Comparison of ENCODE assay signal across 1 cellular context in the genomic region with DNA sequence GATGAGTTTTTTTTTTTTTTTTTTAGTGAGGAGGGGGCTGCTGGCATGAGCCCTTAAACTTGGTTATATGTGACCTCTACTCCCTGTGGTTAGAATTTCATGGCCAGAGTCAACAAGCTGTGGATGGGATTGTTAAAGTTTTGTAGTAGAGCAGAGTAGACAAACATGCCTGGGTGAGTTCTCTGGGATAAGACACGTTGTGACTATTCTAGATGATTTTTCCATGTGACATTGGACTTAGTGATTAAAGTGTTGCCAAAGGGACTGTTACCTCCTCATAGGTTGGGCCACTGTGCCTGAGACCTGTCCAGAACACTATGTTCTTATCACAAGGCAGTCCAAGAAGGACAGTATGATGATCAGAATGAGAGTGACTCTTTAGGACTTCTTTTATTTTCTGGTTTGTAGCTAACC.
A peak's percentile ranks its signal among the peaks of the same experiment; 100 is the strongest.
TF ChIP-seq lines count a peak whose summit lies in the region.

No MANE protein-coding gene starts in this region.

TF ChIP-seq in HepG2, 621 proteins besides CTCF, POLR2A, EP300 and RAD21 (continued from another document and continues in another):
- TF ChIP-seq, protein P1, sequence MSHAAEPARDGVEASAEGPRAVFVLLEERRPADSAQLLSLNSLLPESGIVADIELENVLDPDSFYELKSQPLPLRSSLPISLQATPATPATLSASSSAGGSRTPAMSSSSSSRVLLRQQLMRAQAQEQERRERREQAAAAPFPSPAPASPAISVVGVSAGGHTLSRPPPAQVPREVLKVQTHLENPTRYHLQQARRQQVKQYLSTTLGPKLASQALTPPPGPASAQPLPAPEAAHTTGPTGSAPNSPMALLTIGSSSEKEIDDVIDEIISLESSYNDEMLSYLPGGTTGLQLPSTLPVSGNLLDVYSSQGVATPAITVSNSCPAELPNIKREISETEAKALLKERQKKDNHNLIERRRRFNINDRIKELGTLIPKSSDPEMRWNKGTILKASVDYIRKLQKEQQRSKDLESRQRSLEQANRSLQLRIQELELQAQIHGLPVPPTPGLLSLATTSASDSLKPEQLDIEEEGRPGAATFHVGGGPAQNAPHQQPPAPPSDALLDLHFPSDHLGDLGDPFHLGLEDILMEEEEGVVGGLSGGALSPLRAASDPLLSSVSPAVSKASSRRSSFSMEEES (CRISPR knock-in tag; IDR thresholded peaks at IDR 0.05): peak; percentile 59; the same call in 1 of the 2 replicates
- TF ChIP-seq, protein P2, sequence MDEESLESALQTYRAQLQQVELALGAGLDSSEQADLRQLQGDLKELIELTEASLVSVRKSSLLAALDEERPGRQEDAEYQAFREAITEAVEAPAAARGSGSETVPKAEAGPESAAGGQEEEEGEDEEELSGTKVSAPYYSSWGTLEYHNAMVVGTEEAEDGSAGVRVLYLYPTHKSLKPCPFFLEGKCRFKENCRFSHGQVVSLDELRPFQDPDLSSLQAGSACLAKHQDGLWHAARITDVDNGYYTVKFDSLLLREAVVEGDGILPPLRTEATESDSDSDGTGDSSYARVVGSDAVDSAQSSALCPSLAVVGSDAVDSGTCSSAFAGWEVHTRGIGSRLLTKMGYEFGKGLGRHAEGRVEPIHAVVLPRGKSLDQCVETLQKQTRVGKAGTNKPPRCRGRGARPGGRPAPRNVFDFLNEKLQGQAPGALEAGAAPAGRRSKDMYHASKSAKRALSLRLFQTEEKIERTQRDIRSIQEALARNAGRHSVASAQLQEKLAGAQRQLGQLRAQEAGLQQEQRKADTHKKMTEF (CRISPR knock-in tag; IDR thresholded peaks at IDR 0.05): peak; percentile 53; the same call in 1 of the 2 replicates
- TF ChIP-seq, protein P3, sequence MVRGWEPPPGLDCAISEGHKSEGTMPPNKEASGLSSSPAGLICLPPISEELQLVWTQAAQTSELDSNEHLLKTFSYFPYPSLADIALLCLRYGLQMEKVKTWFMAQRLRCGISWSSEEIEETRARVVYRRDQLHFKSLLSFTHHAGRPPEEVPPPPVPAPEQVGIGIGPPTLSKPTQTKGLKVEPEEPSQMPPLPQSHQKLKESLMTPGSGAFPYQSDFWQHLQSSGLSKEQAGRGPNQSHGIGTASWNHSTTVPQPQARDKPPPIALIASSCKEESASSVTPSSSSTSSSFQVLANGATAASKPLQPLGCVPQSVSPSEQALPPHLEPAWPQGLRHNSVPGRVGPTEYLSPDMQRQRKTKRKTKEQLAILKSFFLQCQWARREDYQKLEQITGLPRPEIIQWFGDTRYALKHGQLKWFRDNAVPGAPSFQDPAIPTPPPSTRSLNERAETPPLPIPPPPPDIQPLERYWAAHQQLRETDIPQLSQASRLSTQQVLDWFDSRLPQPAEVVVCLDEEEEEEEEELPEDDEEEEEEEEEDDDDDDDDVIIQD (CRISPR knock-in tag; IDR thresholded peaks at IDR 0.05; ENCODE audit: low read depth): peak; percentile 66; the same call in 1 of the 2 replicates
- TF ChIP-seq ZNF557 (CRISPR knock-in tag; IDR thresholded peaks at IDR 0.05): no peak
- TF ChIP-seq GFI1 (CRISPR knock-in tag; IDR thresholded peaks at IDR 0.05; ENCODE audit: borderline replicate concordance): peak; percentile 83
- TF ChIP-seq FOXA1 (IDR thresholded peaks at IDR 0.05): peak; percentile 72; the same call in 1 of the 2 replicates
- TF ChIP-seq FOXA1 (CRISPR knock-in tag; IDR thresholded peaks at IDR 0.05): peak; percentile 90
- TF ChIP-seq ZNF773 (CRISPR knock-in tag; IDR thresholded peaks at IDR 0.05; ENCODE audit: borderline replicate concordance): no peak
- no peak for TF ChIP-seq REPIN1 (CRISPR knock-in tag; IDR thresholded peaks at IDR 0.05; ENCODE audit: borderline replicate concordance, low read depth)
- TF ChIP-seq, protein P4, sequence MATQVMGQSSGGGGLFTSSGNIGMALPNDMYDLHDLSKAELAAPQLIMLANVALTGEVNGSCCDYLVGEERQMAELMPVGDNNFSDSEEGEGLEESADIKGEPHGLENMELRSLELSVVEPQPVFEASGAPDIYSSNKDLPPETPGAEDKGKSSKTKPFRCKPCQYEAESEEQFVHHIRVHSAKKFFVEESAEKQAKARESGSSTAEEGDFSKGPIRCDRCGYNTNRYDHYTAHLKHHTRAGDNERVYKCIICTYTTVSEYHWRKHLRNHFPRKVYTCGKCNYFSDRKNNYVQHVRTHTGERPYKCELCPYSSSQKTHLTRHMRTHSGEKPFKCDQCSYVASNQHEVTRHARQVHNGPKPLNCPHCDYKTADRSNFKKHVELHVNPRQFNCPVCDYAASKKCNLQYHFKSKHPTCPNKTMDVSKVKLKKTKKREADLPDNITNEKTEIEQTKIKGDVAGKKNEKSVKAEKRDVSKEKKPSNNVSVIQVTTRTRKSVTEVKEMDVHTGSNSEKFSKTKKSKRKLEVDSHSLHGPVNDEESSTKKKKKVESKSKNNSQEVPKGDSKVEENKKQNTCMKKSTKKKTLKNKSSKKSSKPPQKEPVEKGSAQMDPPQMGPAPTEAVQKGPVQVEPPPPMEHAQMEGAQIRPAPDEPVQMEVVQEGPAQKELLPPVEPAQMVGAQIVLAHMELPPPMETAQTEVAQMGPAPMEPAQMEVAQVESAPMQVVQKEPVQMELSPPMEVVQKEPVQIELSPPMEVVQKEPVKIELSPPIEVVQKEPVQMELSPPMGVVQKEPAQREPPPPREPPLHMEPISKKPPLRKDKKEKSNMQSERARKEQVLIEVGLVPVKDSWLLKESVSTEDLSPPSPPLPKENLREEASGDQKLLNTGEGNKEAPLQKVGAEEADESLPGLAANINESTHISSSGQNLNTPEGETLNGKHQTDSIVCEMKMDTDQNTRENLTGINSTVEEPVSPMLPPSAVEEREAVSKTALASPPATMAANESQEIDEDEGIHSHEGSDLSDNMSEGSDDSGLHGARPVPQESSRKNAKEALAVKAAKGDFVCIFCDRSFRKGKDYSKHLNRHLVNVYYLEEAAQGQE (IDR thresholded peaks at IDR 0.05; ENCODE audit: borderline replicate concordance in 1 of 2, low read depth in 1 of 2, low read length in 2 of 2): peak in 1 of 2 experiments; percentile 43; a peak in 1 of 4 replicates
- TF ChIP-seq, protein P5, sequence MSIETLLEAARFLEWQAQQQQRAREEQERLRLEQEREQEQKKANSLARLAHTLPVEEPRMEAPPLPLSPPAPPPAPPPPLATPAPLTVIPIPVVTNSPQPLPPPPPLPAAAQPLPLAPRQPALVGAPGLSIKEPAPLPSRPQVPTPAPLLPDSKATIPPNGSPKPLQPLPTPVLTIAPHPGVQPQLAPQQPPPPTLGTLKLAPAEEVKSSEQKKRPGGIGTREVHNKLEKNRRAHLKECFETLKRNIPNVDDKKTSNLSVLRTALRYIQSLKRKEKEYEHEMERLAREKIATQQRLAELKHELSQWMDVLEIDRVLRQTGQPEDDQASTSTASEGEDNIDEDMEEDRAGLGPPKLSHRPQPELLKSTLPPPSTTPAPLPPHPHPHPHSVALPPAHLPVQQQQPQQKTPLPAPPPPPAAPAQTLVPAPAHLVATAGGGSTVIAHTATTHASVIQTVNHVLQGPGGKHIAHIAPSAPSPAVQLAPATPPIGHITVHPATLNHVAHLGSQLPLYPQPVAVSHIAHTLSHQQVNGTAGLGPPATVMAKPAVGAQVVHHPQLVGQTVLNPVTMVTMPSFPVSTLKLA (IDR thresholded peaks at IDR 0.05): peak; percentile 35; the same call in 1 of the 2 replicates
- TF ChIP-seq, protein P6, sequence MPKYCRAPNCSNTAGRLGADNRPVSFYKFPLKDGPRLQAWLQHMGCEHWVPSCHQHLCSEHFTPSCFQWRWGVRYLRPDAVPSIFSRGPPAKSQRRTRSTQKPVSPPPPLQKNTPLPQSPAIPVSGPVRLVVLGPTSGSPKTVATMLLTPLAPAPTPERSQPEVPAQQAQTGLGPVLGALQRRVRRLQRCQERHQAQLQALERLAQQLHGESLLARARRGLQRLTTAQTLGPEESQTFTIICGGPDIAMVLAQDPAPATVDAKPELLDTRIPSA (CRISPR knock-in tag; IDR thresholded peaks at IDR 0.05; ENCODE audit: borderline replicate concordance): no peak
- TF ChIP-seq ZEB1 (IDR thresholded peaks at IDR 0.05; ENCODE audit: insufficient replicate concordance, low read depth): no peak
- TF ChIP-seq, protein P7, sequence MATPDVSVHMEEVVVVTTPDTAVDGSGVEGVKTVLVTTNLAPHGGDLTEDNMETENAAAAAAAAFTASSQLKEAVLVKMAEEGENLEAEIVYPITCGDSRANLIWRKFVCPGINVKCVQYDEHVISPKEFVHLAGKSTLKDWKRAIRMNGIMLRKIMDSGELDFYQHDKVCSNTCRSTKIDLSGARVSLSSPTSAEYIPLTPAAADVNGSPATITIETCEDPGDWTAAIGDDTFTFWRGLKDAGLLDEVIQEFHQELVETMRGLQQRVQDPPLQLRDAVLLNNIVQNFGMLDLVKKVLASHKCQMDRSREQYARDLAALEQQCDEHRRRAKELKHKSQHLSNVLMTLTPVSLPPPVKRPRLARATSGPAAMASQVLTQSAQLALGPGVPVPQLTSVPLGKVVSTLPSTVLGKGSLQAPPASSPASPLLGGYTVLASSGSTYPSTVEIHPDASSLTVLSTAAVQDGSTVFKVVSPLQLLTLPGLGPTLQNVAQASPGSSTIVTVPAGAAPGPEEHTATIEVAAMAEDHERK (CRISPR knock-in tag; IDR thresholded peaks at IDR 0.05; ENCODE audit: low read depth): no peak
- TF ChIP-seq, protein P8, sequence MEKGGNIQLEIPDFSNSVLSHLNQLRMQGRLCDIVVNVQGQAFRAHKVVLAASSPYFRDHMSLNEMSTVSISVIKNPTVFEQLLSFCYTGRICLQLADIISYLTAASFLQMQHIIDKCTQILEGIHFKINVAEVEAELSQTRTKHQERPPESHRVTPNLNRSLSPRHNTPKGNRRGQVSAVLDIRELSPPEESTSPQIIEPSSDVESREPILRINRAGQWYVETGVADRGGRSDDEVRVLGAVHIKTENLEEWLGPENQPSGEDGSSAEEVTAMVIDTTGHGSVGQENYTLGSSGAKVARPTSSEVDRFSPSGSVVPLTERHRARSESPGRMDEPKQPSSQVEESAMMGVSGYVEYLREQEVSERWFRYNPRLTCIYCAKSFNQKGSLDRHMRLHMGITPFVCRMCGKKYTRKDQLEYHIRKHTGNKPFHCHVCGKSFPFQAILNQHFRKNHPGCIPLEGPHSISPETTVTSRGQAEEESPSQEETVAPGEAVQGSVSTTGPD (CRISPR knock-in tag; IDR thresholded peaks at IDR 0.05): peak; percentile 88
- peak; percentile 53; the same call in 1 of the 2 replicates for TF ChIP-seq ZNF644 (CRISPR knock-in tag; IDR thresholded peaks at IDR 0.05; ENCODE audit: low read depth)
- TF ChIP-seq, protein P9, sequence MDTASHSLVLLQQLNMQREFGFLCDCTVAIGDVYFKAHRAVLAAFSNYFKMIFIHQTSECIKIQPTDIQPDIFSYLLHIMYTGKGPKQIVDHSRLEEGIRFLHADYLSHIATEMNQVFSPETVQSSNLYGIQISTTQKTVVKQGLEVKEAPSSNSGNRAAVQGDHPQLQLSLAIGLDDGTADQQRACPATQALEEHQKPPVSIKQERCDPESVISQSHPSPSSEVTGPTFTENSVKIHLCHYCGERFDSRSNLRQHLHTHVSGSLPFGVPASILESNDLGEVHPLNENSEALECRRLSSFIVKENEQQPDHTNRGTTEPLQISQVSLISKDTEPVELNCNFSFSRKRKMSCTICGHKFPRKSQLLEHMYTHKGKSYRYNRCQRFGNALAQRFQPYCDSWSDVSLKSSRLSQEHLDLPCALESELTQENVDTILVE (CRISPR knock-in tag; IDR thresholded peaks at IDR 0.05): no peak
- TF ChIP-seq ZKSCAN8 (CRISPR knock-in tag; IDR thresholded peaks at IDR 0.05; ENCODE audit: borderline replicate concordance): peak; percentile 75; the same call in 1 of the 2 replicates
- TF ChIP-seq ZNF333 (CRISPR knock-in tag; IDR thresholded peaks at IDR 0.05; ENCODE audit: borderline replicate concordance): no peak
- no peak for TF ChIP-seq REXO4 (CRISPR knock-in tag; IDR thresholded peaks at IDR 0.05; ENCODE audit: borderline replicate concordance)
- peak; percentile 66 for TF ChIP-seq TEAD3 (CRISPR knock-in tag; optimal IDR thresholded peaks at IDR 0.05; ENCODE audit: borderline replicate concordance)
- TF ChIP-seq KDM6A (CRISPR knock-in tag; IDR thresholded peaks at IDR 0.05; ENCODE audit: low read depth): 0 out of 2 replicates have a peak, but pooled peaks have one; percentile 39
- TF ChIP-seq CREM (IDR thresholded peaks at IDR 0.05): peak; percentile 68; the same call in 1 of the 2 replicates
- no peak for TF ChIP-seq CREM (CRISPR knock-in tag; IDR thresholded peaks at IDR 0.05)
- 0 out of 2 replicates have a peak, but pooled peaks have one; percentile 55 for TF ChIP-seq ZSCAN21 (CRISPR knock-in tag; IDR thresholded peaks at IDR 0.05; ENCODE audit: borderline replicate concordance)
- TF ChIP-seq SIN3A (IDR thresholded peaks at IDR 0.05; ENCODE audit: borderline replicate concordance, low read depth, low read length): no peak
- no peak for TF ChIP-seq SPEN (CRISPR knock-in tag; IDR thresholded peaks at IDR 0.05; ENCODE audit: low read depth)
- TF ChIP-seq ZNF652 (CRISPR knock-in tag; IDR thresholded peaks at IDR 0.05; ENCODE audit: borderline replicate concordance, low read depth): peak; percentile 9; the same call in 1 of the 2 replicates
- TF ChIP-seq, protein P10, sequence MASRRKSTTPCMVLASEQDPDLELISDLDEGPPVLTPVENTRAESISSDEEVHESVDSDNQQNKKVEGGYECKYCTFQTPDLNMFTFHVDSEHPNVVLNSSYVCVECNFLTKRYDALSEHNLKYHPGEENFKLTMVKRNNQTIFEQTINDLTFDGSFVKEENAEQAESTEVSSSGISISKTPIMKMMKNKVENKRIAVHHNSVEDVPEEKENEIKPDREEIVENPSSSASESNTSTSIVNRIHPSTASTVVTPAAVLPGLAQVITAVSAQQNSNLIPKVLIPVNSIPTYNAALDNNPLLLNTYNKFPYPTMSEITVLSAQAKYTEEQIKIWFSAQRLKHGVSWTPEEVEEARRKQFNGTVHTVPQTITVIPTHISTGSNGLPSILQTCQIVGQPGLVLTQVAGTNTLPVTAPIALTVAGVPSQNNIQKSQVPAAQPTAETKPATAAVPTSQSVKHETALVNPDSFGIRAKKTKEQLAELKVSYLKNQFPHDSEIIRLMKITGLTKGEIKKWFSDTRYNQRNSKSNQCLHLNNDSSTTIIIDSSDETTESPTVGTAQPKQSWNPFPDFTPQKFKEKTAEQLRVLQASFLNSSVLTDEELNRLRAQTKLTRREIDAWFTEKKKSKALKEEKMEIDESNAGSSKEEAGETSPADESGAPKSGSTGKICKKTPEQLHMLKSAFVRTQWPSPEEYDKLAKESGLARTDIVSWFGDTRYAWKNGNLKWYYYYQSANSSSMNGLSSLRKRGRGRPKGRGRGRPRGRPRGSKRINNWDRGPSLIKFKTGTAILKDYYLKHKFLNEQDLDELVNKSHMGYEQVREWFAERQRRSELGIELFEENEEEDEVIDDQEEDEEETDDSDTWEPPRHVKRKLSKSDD (CRISPR knock-in tag; IDR thresholded peaks at IDR 0.05; ENCODE audit: low read depth): 0 out of 2 replicates have a peak, but pooled peaks have one; percentile 36
- TF ChIP-seq RCOR2 (CRISPR knock-in tag; IDR thresholded peaks at IDR 0.05): peak; percentile 56; the same call in 1 of the 2 replicates
- TF ChIP-seq NCOA2 (CRISPR knock-in tag; IDR thresholded peaks at IDR 0.05): peak; percentile 77
- TF ChIP-seq RNF2 (conservative IDR thresholded peaks at IDR 0.05; ENCODE audit: low read depth): no peak
- TF ChIP-seq ZNF598 (CRISPR knock-in tag; IDR thresholded peaks at IDR 0.05; ENCODE audit: borderline replicate concordance): no peak
- TF ChIP-seq ZNF460 (CRISPR knock-in tag; IDR thresholded peaks at IDR 0.05; ENCODE audit: borderline replicate concordance): no peak
- no peak for TF ChIP-seq REL (CRISPR knock-in tag; conservative IDR thresholded peaks at IDR 0.05)
- TF ChIP-seq, protein P11, sequence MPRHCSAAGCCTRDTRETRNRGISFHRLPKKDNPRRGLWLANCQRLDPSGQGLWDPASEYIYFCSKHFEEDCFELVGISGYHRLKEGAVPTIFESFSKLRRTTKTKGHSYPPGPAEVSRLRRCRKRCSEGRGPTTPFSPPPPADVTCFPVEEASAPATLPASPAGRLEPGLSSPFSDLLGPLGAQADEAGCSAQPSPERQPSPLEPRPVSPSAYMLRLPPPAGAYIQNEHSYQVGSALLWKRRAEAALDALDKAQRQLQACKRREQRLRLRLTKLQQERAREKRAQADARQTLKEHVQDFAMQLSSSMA (CRISPR knock-in tag; IDR thresholded peaks at IDR 0.05): no peak
- peak; percentile 16; the same call in 1 of the 2 replicates for TF ChIP-seq HHEX (CRISPR knock-in tag; IDR thresholded peaks at IDR 0.05)
- peak; percentile 52; the same call in 1 of the 2 replicates for TF ChIP-seq ZNF749 (CRISPR knock-in tag; IDR thresholded peaks at IDR 0.05; ENCODE audit: borderline replicate concordance)
